In the genomic region with DNA sequence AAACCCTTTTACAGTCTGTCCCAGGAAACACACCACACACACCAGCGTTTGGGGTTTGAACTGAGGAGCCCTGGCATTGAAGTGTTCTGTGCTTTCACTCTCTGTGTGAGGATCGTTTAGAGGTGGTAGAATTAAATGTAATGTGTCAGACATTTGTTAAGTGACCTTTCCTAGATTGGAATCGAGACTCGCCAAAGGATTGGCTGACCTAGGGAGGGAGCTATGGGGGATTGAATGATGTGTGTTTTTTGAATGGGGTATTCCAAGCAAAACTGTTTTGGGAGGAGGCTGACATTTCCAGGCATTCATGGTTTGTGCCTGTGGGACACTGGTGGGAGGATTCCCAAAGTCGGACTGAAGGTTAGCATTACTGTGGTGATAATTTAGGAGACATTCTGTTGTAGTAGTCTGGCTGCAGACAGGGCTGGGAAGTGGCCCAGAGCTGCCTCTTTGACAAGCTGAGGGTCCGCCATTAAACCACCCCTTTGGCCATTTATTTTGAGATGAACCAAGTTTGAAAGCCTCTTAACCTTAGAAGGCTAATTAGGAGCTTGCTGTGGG, we compare ENCODE assay signal across 8 cellular contexts. TPM values are rescaled to one million over a fixed set of nuclear protein-coding genes. Genes with fewer than 3 reads are reported as not detected.
DNase-seq lines count a peak whose midpoint lies in the region; ATAC-seq, FAIRE-seq and TF ChIP-seq lines count a peak whose summit lies in the region.

No MANE protein-coding gene starts in this region.

- H3K27me3 Mint-ChIP-seq in MCF 10A (ENCODE audit: insufficient read depth, unreplicated experiment): no peaks in the 10 kb centered on the region

- dilution Hi-C loops in keratinocyte (cut with MboI; ENCODE audit: extremely low pct_ligation_motif_present, low sequenced_read_pairs): no loop called here

- CTCF ChIA-PET in MCF 10A (lab: Yijun Ruan, JAX): interaction anchor here (0.6 to 4.1 kb wide), 13 partner anchors 13 to 275 kb away, joined by 3 to 18 read pairs (median 6); no protein-coding TSS in a partner anchor

- H4K20me1 ChIP-seq in keratinocyte (ENCODE audit: control insufficient read depth, extremely low read depth, insufficient read depth, low read length): peaks cover 32% of the 10 kb centered on the region

- H3K4me2 ChIP-seq in keratinocyte (ENCODE audit: control insufficient read depth, extremely low read depth, insufficient read depth, low read depth, low read length): peak overlapping the region; percentile 93

- ATAC-seq in GM19395 (IDR thresholded peaks at IDR 0.05; ENCODE audit: unreplicated experiment): no peak

- peaks cover 15% of the 10 kb centered on the region for H3K36me3 Mint-ChIP-seq in MCF 10A (ENCODE audit: insufficient read depth, unreplicated experiment)

- TF ChIP-seq CTCF in MCF 10A (IDR thresholded peaks at IDR 0.05; ENCODE audit: unreplicated experiment): no peak
- TF ChIP-seq CTCF in keratinocyte (optimal IDR thresholded peaks at IDR 0.05 in 1 of 3, IDR thresholded peaks at IDR 0.05 in 1 of 3, conservative IDR thresholded peaks at IDR 0.05 in 1 of 3; ENCODE audit: extremely low read depth in 1 of 3, insufficient read depth in 2 of 3, low read length in 3 of 3): no peak

- BruUV-seq in MCF 10A (replicated peaks; lab: Mats Ljungman, UMichigan): no TSS peak

- H3K4me1 Mint-ChIP-seq in MCF 10A (ENCODE audit: insufficient read depth, unreplicated experiment): peaks cover 49% of the 10 kb centered on the region

- peak overlapping the region; percentile 91 for H3K4me3 Mint-ChIP-seq in MCF 10A (ENCODE audit: unreplicated experiment)

- no peak for FAIRE-seq in keratinocyte (lab: Jason Lieb, UNC)

- H3K9ac ChIP-seq in keratinocyte (ENCODE audit: control insufficient read depth, extremely low read depth, insufficient read depth, low read length) (peak overlapping the region; percentile 95), stomach smooth muscle (ENCODE audit: low read length in 2 of 2) (peak overlapping the region in 1 of 2 donors; percentile 29)

- H3K9me3 ChIP-seq in keratinocyte (ENCODE audit: control insufficient read depth, low read depth, low read length) (no peaks in the 10 kb centered on the region), stomach smooth muscle (ENCODE audit: control insufficient read depth in 2 of 2, low read length in 2 of 2) (peaks cover 5 to 7% of the 10 kb centered on the region in 2 donors)

- no peaks in the 10 kb centered on the region for H3K9me3 Mint-ChIP-seq in MCF 10A (ENCODE audit: unreplicated experiment)

- H3K27me3 ChIP-seq in keratinocyte (ENCODE audit: control insufficient read depth, extremely low read depth, insufficient read depth, low read length) (no peaks in the 10 kb centered on the region), stomach smooth muscle (ENCODE audit: control insufficient read depth in 1 of 2, insufficient read depth in 2 of 2, low read length in 2 of 2) (peaks cover 7 to 22% of the 10 kb centered on the region in 2 donors)

- intact Hi-C loops in MCF 10A (cut with micrococcal nuclease): loop anchor here (1.0 to 5.0 kb wide), 5 partner anchors 29 to 275 kb away; no protein-coding TSS in a partner anchor

- DNase-seq in NCI-H82 (lab: John Stamatoyannopoulos, UW) (peak; percentile 12), NCI-H82 treated with DMSO at 0.1 percent for 48 hours (lab: John Stamatoyannopoulos, UW; ENCODE audit: unreplicated experiment) (no peak), MCF 10A (ENCODE audit: unreplicated experiment) (peak; percentile 21), keratinocyte (ENCODE audit: low read depth, low spot score) (no peak), GDM1 (lab: John Stamatoyannopoulos, UW) (no peak), inferior parietal cortex (ENCODE audit: extremely low spot score) (no peak)

- H2AFZ ChIP-seq in keratinocyte (ENCODE audit: control insufficient read depth, low read length): no peak overlapping the region

- peaks cover 66% of the 10 kb centered on the region for H3K79me2 ChIP-seq in keratinocyte (ENCODE audit: control insufficient read depth, insufficient read depth, low read length)

- peak overlapping the region; percentile 90 for H3K27ac Mint-ChIP-seq in MCF 10A (ENCODE audit: low read depth, unreplicated experiment)

- peak overlapping the region; percentile 93 for H3K27ac ChIP-seq in keratinocyte (ENCODE audit: control insufficient read depth, insufficient read depth, low read length)
- H3K27ac ChIP-seq in stomach smooth muscle (ENCODE audit: low read length): no peak overlapping the region

- H3K36me3 ChIP-seq in keratinocyte (ENCODE audit: control insufficient read depth in 2 of 2, extremely low read depth in 1 of 2, insufficient read depth in 2 of 2, low read length in 2 of 2) (peaks cover 10 to 14% of the 10 kb centered on the region in 2 experiments), stomach smooth muscle (ENCODE audit: control insufficient read depth in 2 of 2, insufficient read depth in 2 of 2, low read length in 2 of 2) (no peaks in the 10 kb centered on the region)

- H3K4me3 ChIP-seq in keratinocyte (ENCODE audit: control insufficient read depth in 2 of 3, extremely low read depth in 1 of 3, insufficient read depth in 2 of 3, low read depth in 1 of 3, low read length in 3 of 3): peak overlapping the region; percentile 84 to 97 (median 90)
- peak overlapping the region; percentile 3 to 75 for H3K4me3 ChIP-seq in stomach smooth muscle (ENCODE audit: low read length in 2 of 2)

- POLR2A ChIA-PET in MCF 10A (lab: Yijun Ruan, JAX): interaction anchor here (0.6 to 8.7 kb wide), 28 partner anchors 10 to 366 kb away, joined by 3 to 144 read pairs (median 4); no protein-coding TSS in a partner anchor

- H3K4me1 ChIP-seq in keratinocyte (ENCODE audit: control insufficient read depth, extremely low read depth, insufficient read depth, low read length) (peaks cover 47% of the 10 kb centered on the region), stomach smooth muscle (ENCODE audit: control insufficient read depth, insufficient read depth, low read length) (peaks cover 5% of the 10 kb centered on the region)

- no peaks in the 10 kb centered on the region for H3K9me1 ChIP-seq in keratinocyte (ENCODE audit: control insufficient read depth, extremely low read depth, insufficient read depth, low read length)

RNA-seq across cellular contexts. Expression of gene MYO1B, which starts 1.7 kb away (rescaled TPM):
- 204 and 241 TPM in 2 replicates for total RNA-seq in MCF 10A (2022)
- 178 to 277 TPM (median 204 TPM) in 3 replicates for polyA plus RNA-seq in keratinocyte
- polyA plus RNA-seq in keratinocyte (2011; ENCODE audit: low read depth): 98.6 TPM
- polyA plus RNA-seq in keratinocyte (2011; cell fraction: cytosol; rRNA removed): 119 and 264 TPM in 2 replicates
- polyA plus RNA-seq in keratinocyte (2011; cell fraction: nucleus; rRNA removed): 200 and 258 TPM in 2 replicates
- polyA plus RNA-seq in keratinocyte (2012; ENCODE audit: low replicate concordance): 82.0 and 167 TPM in 2 replicates
- 89.3 to 345 TPM (median 245 TPM) in 3 replicates for polyA minus RNA-seq in keratinocyte
- polyA minus RNA-seq in keratinocyte (2011; cell fraction: cytosol; rRNA and poly(A)+ RNA removed): 288 TPM
- 261 and 560 TPM in 2 replicates for polyA minus RNA-seq in keratinocyte (2011; cell fraction: nucleus; rRNA and poly(A)+ RNA removed)

Comparison
In these comparisons a context has a peak if more than half of its experiments do, and no peak if none do; other contexts are left out.
1. DNase-seq: peak in NCI-H82 (single experiment) and MCF 10A (single experiment); none in NCI-H82 treated with DMSO at 0.1 percent for 48 hours (single experiment), keratinocyte (single experiment), GDM1 (single experiment) and inferior parietal cortex (single experiment).